8 cellular contexts compared by ENCODE assay signal in the genomic region with DNA sequence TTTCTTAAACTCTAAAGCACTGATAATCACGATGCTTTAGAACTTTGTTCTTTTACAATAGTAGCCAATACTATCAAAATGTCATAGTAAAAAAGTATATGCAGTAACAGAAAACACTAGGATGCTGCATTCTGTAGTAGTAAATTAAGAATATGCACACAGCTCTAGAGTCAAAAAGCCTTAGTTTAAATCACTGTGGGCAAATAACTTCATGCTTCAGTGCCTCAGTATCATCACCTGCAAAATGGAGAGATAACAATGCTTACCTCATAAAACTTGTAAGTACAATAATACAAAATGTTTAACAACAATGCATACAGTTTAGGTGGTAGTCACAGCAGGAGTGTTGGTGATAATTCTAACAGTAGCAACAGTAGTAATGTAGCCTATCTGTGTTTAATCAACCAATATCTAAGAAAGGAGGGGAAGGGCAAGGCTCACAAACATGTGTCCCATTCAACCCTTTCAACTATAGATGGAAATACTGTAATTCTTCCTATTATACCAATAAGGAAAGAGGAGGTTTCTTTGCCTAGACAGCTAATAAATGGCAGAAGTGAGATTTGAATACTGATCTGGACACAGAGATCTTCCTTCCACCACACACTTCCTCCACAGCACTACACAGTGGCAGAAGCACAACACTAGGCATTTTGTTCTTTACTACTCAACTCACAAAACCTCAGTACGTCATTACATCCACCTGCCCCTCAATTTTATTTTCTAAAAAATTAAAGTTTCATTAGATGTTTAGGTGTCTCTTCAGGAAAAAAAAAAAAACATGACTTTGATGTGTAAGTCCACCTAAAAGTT. TPM values are rescaled to one million over a fixed set of nuclear protein-coding genes. Genes with fewer than 3 reads are reported as not detected.
A peak's percentile ranks its signal among the peaks of the same experiment; 100 is the strongest.
DNase-seq lines count a peak whose midpoint lies in the region; ATAC-seq and TF ChIP-seq lines count a peak whose summit lies in the region.

No MANE protein-coding gene starts in this region.

- H3K36me3 Mint-ChIP-seq in GM23338 (ENCODE audit: low read depth) (peaks cover 35% of the 10 kb centered on the region), mesothelial cell of epicardium (peaks cover 33% of the 10 kb centered on the region)

- no peak for TF ChIP-seq CTCF in GM23338 (conservative IDR thresholded peaks at IDR 0.05; ENCODE audit: low read depth in 2 of 2)
- no peak; the same call in 1 of the 2 replicates for TF ChIP-seq CTCF in MM.1S (IDR thresholded peaks at IDR 0.05; ENCODE audit: low read length)
- no peak for TF ChIP-seq CTCF in mesothelial cell of epicardium (IDR thresholded peaks at IDR 0.05; ENCODE audit: unreplicated experiment)

- H2AFZ ChIP-seq in GM23338 (no peak overlapping the region), MM.1S (ENCODE audit: low read length) (no peak overlapping the region)

- no peaks in the 10 kb centered on the region for H3F3A ChIP-seq in GM23338 (replicated peaks; ENCODE audit: low read depth)
- H3F3A ChIP-seq in MM.1S (ENCODE audit: insufficient read depth, low read length): peaks cover 6% of the 10 kb centered on the region; the same call in 1 of the 2 replicates

- DNase-seq in GM23338 (ENCODE audit: low spot score) (no peak), MM.1S (no peak), mesothelial cell of epicardium (ENCODE audit: low spot score in 2 of 2, unreplicated experiment in 2 of 2) (no peak), mesenteric fat pad (ENCODE audit: low spot score) (no peak), NCI-H510A (lab: John Stamatoyannopoulos, UW) (no peak), NCI-H2029 (lab: John Stamatoyannopoulos, UW) (no peak), D341Med (ENCODE audit: low spot score) (no peak)

- H3K4me3 ChIP-seq in GM23338: peak overlapping the region; percentile 92; the same call in 1 of the 2 replicates
- H3K4me3 ChIP-seq in MM.1S (ENCODE audit: low read length): no peak overlapping the region

- H3K4me3 Mint-ChIP-seq in GM23338 (no peak overlapping the region), mesothelial cell of epicardium (no peak overlapping the region)

- H4K20me1 ChIP-seq in GM23338 (replicated peaks; ENCODE audit: insufficient read depth) (peaks cover 20% of the 10 kb centered on the region), MM.1S (ENCODE audit: insufficient read depth, low read length) (peaks cover 16% of the 10 kb centered on the region; the same call in 1 of the 2 replicates)

- ATAC-seq in GM18511 (IDR thresholded peaks at IDR 0.05; ENCODE audit: unreplicated experiment): peak; percentile 35
- no peak for ATAC-seq in GM23338

- H3K9me3 ChIP-seq in MM.1S (replicated peaks; ENCODE audit: insufficient read depth, low read length): no peaks in the 10 kb centered on the region

- H3K9me2 ChIP-seq in GM23338 (ENCODE audit: insufficient read depth) (no peaks in the 10 kb centered on the region), MM.1S (replicated peaks; ENCODE audit: insufficient read depth, low read length) (no peaks in the 10 kb centered on the region)

- peaks cover 92% of the 10 kb centered on the region for H3K79me2 ChIP-seq in GM23338 (replicated peaks; ENCODE audit: insufficient read depth)
- peaks cover 99% of the 10 kb centered on the region for H3K79me2 ChIP-seq in MM.1S (ENCODE audit: low read length)

- H3K27me3 ChIP-seq in GM23338 (ENCODE audit: insufficient read depth) (no peaks in the 10 kb centered on the region), MM.1S (replicated peaks; ENCODE audit: insufficient read depth, low read length) (no peaks in the 10 kb centered on the region)

- H3K36me3 ChIP-seq in GM23338 (ENCODE audit: insufficient read depth): no peaks in the 10 kb centered on the region; the same call in 1 of the 2 replicates
- peaks cover 13% of the 10 kb centered on the region; the same call in 1 of the 2 replicates for H3K36me3 ChIP-seq in MM.1S (replicated peaks; ENCODE audit: insufficient read depth, low read length)

- H3K9me3 Mint-ChIP-seq in GM23338 (peaks cover 9% of the 10 kb centered on the region; the same call in 2 of the 3 replicates), mesothelial cell of epicardium (no peaks in the 10 kb centered on the region)

- H3K4me1 ChIP-seq in GM23338 (ENCODE audit: insufficient read depth) (peaks cover 35% of the 10 kb centered on the region), MM.1S (ENCODE audit: low read length) (peaks cover 34% of the 10 kb centered on the region)

- no peak overlapping the region for H3K27ac ChIP-seq in GM23338 (ENCODE audit: low read depth)
- H3K27ac ChIP-seq in MM.1S (ENCODE audit: low read length): no peak overlapping the region

- H3K9ac ChIP-seq in MM.1S (ENCODE audit: low read length): no peak overlapping the region

- H3K27ac Mint-ChIP-seq in GM23338 (peak overlapping the region; percentile 71; the same call in 1 of the 2 replicates), mesothelial cell of epicardium (peak overlapping the region; percentile 15)

- no peaks in the 10 kb centered on the region for H3K27me3 Mint-ChIP-seq in GM23338 (ENCODE audit: insufficient read depth, low read depth, poor library complexity)
- no peaks in the 10 kb centered on the region for H3K27me3 Mint-ChIP-seq in mesothelial cell of epicardium (ENCODE audit: low read depth)

- H3K4me2 ChIP-seq in GM23338 (peak overlapping the region; percentile 85; the same call in 1 of the 2 replicates), MM.1S (ENCODE audit: low read depth, low read length) (peak overlapping the region; percentile 85; the same call in 1 of the 2 replicates)

- H3K4me1 Mint-ChIP-seq in GM23338 (peaks cover 36% of the 10 kb centered on the region), mesothelial cell of epicardium (peaks cover 24% of the 10 kb centered on the region)

TF ChIP-seq in GM23338, 12 proteins besides CTCF, POLR2A, EP300 and RAD21 (continues in another document):
- TF ChIP-seq ZNF114 (CRISPR knock-in tag; IDR thresholded peaks at IDR 0.05) (no peak), NANOG (IDR thresholded peaks at IDR 0.05; ENCODE audit: borderline replicate concordance) (no peak), ETS1 (IDR thresholded peaks at IDR 0.05) (no peak), STAT1 (IDR thresholded peaks at IDR 0.05; ENCODE audit: unreplicated experiment) (no peak), ZNF331 (CRISPR knock-in tag; IDR thresholded peaks at IDR 0.05; ENCODE audit: low read depth) (no peak), EZH2phosphoT487 (IDR thresholded peaks at IDR 0.05; ENCODE audit: unreplicated experiment) (no peak), JUNB (IDR thresholded peaks at IDR 0.05; ENCODE audit: unreplicated experiment) (no peak), POLR2AphosphoS5 (IDR thresholded peaks at IDR 0.05; ENCODE audit: low read depth) (no peak)
- TF ChIP-seq, protein P1, sequence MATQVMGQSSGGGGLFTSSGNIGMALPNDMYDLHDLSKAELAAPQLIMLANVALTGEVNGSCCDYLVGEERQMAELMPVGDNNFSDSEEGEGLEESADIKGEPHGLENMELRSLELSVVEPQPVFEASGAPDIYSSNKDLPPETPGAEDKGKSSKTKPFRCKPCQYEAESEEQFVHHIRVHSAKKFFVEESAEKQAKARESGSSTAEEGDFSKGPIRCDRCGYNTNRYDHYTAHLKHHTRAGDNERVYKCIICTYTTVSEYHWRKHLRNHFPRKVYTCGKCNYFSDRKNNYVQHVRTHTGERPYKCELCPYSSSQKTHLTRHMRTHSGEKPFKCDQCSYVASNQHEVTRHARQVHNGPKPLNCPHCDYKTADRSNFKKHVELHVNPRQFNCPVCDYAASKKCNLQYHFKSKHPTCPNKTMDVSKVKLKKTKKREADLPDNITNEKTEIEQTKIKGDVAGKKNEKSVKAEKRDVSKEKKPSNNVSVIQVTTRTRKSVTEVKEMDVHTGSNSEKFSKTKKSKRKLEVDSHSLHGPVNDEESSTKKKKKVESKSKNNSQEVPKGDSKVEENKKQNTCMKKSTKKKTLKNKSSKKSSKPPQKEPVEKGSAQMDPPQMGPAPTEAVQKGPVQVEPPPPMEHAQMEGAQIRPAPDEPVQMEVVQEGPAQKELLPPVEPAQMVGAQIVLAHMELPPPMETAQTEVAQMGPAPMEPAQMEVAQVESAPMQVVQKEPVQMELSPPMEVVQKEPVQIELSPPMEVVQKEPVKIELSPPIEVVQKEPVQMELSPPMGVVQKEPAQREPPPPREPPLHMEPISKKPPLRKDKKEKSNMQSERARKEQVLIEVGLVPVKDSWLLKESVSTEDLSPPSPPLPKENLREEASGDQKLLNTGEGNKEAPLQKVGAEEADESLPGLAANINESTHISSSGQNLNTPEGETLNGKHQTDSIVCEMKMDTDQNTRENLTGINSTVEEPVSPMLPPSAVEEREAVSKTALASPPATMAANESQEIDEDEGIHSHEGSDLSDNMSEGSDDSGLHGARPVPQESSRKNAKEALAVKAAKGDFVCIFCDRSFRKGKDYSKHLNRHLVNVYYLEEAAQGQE (IDR thresholded peaks at IDR 0.05; ENCODE audit: unreplicated experiment): no peak

RNA-seq across cellular contexts. Expression of gene RBM26, which starts 4.6 kb away (rescaled TPM):
- total RNA-seq in GM23338 (2014; rRNA removed; shearing (Covaris generic)): 61.4 and 69.3 TPM in 2 replicates
- polyA plus RNA-seq in GM23338 (2016; fragmentation: Nextera tagmentation; extraction: Ambion mirVana): 36.3 and 46.0 TPM in 2 replicates
- total RNA-seq in mesothelial cell of epicardium: 82.0 to 87.3 TPM (median 84.9 TPM) in 3 replicates
- total RNA-seq in mesenteric fat pad: 32.2 TPM
